8 cellular contexts compared by ENCODE assay signal in genomic region chr20:62704341-62704948, GRCh38. TPM values are rescaled to one million over a fixed set of nuclear protein-coding genes. Genes with fewer than 3 reads are reported as not detected.
DNase-seq lines count a peak whose midpoint lies in the region; ATAC-seq and TF ChIP-seq lines count a peak whose summit lies in the region.

No MANE protein-coding gene starts in this region.

- peak overlapping the region; percentile 10 for H3K27ac Mint-ChIP-seq in MCF 10A (ENCODE audit: low read depth, unreplicated experiment)

- H3K4me3 ChIP-seq in lower lobe of right lung (no peak overlapping the region), vagina (no peak overlapping the region)

- DNase-seq in DMS79 (lab: John Stamatoyannopoulos, UW) = peak; percentile 99
- DNase-seq in NCI-H2171 treated with DMSO at 0.1 percent for 48 hours (lab: John Stamatoyannopoulos, UW) = peak; percentile 96
- DNase-seq in MCF 10A (ENCODE audit: unreplicated experiment) = peak; percentile 100
- peak; percentile 80 for DNase-seq in lower lobe of right lung
- DNase-seq in cortex of kidney (lab: John Stamatoyannopoulos, UW) = no peak
- DNase-seq in vagina (ENCODE audit: extremely low spot score in 2 of 2) = no peak

- intact Hi-C loops in MCF 10A (cut with micrococcal nuclease) = loop anchor here (10.0 kb wide), 1 partner anchor 50 kb away; no protein-coding TSS in a partner anchor
- intact Hi-C loops in lower lobe of right lung (cut with DNase I) = no loop called here
- intact Hi-C loops in vagina (cut with DNase I) = no loop called here

- no peaks in the 10 kb centered on the region for H3K36me3 Mint-ChIP-seq in MCF 10A (ENCODE audit: insufficient read depth, unreplicated experiment)

- H3K4me3 Mint-ChIP-seq in MCF 10A (ENCODE audit: unreplicated experiment) = peak overlapping the region; percentile 39

- TF ChIP-seq POLR2A in vagina (IDR thresholded peaks at IDR 0.05) = no peak

- TF ChIP-seq CTCF in MCF 10A (IDR thresholded peaks at IDR 0.05; ENCODE audit: unreplicated experiment) (no peak), lower lobe of right lung (IDR thresholded peaks at IDR 0.05) (no peak), vagina (IDR thresholded peaks at IDR 0.05) (no peak)

- H3K9me3 ChIP-seq in lower lobe of right lung (no peaks in the 10 kb centered on the region), vagina (no peaks in the 10 kb centered on the region)

- H3K36me3 ChIP-seq in lower lobe of right lung (no peaks in the 10 kb centered on the region), vagina (no peaks in the 10 kb centered on the region)

- ATAC-seq in lower lobe of right lung = peak; percentile 45 to 54
- no peak for ATAC-seq in GM18520 (IDR thresholded peaks at IDR 0.05; ENCODE audit: unreplicated experiment)
- ATAC-seq in HG02885 (IDR thresholded peaks at IDR 0.05; ENCODE audit: poor library complexity, unreplicated experiment) = no peak

- CTCF ChIA-PET in MCF 10A (lab: Yijun Ruan, JAX) = interaction anchor here (0.7 to 3.3 kb wide), 15 partner anchors 10 to 101 kb away, joined by 3 to 85 read pairs (median 4); no protein-coding TSS in a partner anchor

- BruUV-seq in MCF 10A (replicated peaks; lab: Mats Ljungman, UMichigan) = no TSS peak

- H3K9me3 Mint-ChIP-seq in MCF 10A (ENCODE audit: unreplicated experiment) = no peaks in the 10 kb centered on the region

- H3K27ac ChIP-seq in lower lobe of right lung = peak overlapping the region; percentile 18
- no peak overlapping the region for H3K27ac ChIP-seq in vagina

- peaks cover 46% of the 10 kb centered on the region for H3K27me3 ChIP-seq in lower lobe of right lung (ENCODE audit: low read depth)
- H3K27me3 ChIP-seq in vagina = peaks cover 13% of the 10 kb centered on the region

- POLR2A ChIA-PET in MCF 10A (lab: Yijun Ruan, JAX) = interaction anchor here (0.6 to 3.3 kb wide), 20 partner anchors 10 to 358 kb away, joined by 3 to 39 read pairs (median 4); partner anchors contain the start of genes MRGBP, OGFR and RPS21

- peaks cover 37% of the 10 kb centered on the region for H3K4me1 Mint-ChIP-seq in MCF 10A (ENCODE audit: insufficient read depth, unreplicated experiment)

- H3K4me1 ChIP-seq in lower lobe of right lung (peaks cover 22% of the 10 kb centered on the region), vagina (peaks cover 8% of the 10 kb centered on the region)

- H3K27me3 Mint-ChIP-seq in MCF 10A (ENCODE audit: insufficient read depth, unreplicated experiment) = no peaks in the 10 kb centered on the region

RNA-seq across cellular contexts. Expression of gene NTSR1, which starts 4.2 kb away (rescaled TPM):
- total RNA-seq in MCF 10A (2022) (4.5 and 6.2 TPM in 2 replicates), lower lobe of right lung (not detected), vagina (0.49 TPM)

Comparison
In these comparisons a context has a peak if more than half of its experiments do, and no peak if none do; other contexts are left out.
1. DNase-seq: peak in DMS79 (single experiment), NCI-H2171 treated with DMSO at 0.1 percent for 48 hours (single experiment), MCF 10A (single experiment) and lower lobe of right lung (single experiment); none in cortex of kidney (single experiment) and vagina (0 of 2).
2. ATAC-seq: peak in lower lobe of right lung (2 of 2); none in GM18520 (single experiment) and HG02885 (single experiment).